11 cellular contexts compared by ENCODE assay signal in the genomic region with DNA sequence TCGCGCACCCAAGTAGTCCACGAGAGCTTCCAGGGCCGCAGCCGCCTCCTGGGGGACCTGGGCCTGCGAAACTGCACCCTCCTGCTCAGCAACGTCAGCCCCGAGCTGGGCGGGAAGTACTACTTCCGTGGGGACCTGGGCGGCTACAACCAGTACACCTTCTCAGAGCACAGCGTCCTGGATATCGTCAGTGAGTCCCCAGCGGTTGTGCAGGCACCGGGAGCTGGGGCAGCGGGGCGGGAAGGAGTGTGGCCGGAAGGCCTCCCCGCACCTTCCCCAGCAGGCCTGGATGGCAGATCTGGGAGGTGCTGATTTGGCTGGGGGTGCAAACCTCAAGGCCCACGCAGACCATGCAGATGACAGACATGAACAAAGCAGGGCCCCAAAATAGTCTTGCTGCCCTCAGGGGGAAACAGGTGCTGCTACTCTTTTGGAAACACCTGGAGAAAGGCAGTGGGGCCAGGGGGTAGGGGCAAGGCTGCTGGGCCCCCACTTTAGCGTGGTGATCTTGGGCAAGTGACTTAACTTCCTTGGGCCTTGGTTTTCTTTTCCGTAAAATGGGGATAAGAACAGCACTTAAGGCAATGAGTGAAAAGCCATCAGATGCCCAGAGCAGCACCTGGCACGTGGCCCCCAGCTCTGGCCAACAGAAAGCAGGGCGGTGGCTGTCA. TPM values are rescaled to one million over a fixed set of nuclear protein-coding genes. Genes with fewer than 3 reads are reported as not detected.
A peak's percentile ranks its signal among the peaks of the same experiment; 100 is the strongest.
DNase-seq lines count a peak whose midpoint lies in the region; ATAC-seq lines count a peak whose summit lies in the region.
"Had no signal": no experiment of that assay in that cellular context is flagged by ENCODE, and none has a peak within 500 bp of the region (broad histone marks: within the 10 kb centered on the region; RNA-seq: fewer than 3 reads in every experiment).

No MANE protein-coding gene starts in this region.

- H3K4me3 Mint-ChIP-seq in T-helper 2 cell treated with Interferon-gamma antibody and Interleukin-4, amounts not matched to agents 5 μg/mL and 100 μg/mL, for 36 hours: no peak overlapping the region
- H3K4me3 Mint-ChIP-seq in activated naive CD8-positive, alpha-beta T cell treated with anti-CD3 and anti-CD28 coated beads for 36 hours: no peak overlapping the region
- peak overlapping the region; percentile 21 to 34 for H3K4me3 Mint-ChIP-seq in stimulated activated naive CD8-positive, alpha-beta T cell treated with anti-CD3 and anti-CD28 coated beads, Interleukin-15, amount 100 ng/mL, for 72 hours
- H3K4me3 Mint-ChIP-seq: neural crest cell had no signal

- H3K27me3 Mint-ChIP-seq in T-helper 2 cell treated with Interferon-gamma antibody and Interleukin-4, amounts not matched to agents 5 μg/mL and 100 μg/mL, for 36 hours (ENCODE audit: low read depth): no peaks in the 10 kb centered on the region
- no peaks in the 10 kb centered on the region for H3K27me3 Mint-ChIP-seq in activated naive CD8-positive, alpha-beta T cell treated with anti-CD3 and anti-CD28 coated beads for 36 hours
- H3K27me3 Mint-ChIP-seq in stimulated activated naive CD8-positive, alpha-beta T cell treated with anti-CD3 and anti-CD28 coated beads, Interleukin-15, amount 100 ng/mL, for 72 hours: no peaks in the 10 kb centered on the region

- H3K36me3 Mint-ChIP-seq in T-helper 2 cell treated with Interferon-gamma antibody and Interleukin-4, amounts not matched to agents 5 μg/mL and 100 μg/mL, for 36 hours (ENCODE audit: low read depth): no peaks in the 10 kb centered on the region
- H3K36me3 Mint-ChIP-seq in activated naive CD8-positive, alpha-beta T cell treated with anti-CD3 and anti-CD28 coated beads for 36 hours: no peaks in the 10 kb centered on the region

- H3K9me3 Mint-ChIP-seq in T-helper 2 cell treated with Interferon-gamma antibody and Interleukin-4, amounts not matched to agents 5 μg/mL and 100 μg/mL, for 36 hours: no peaks in the 10 kb centered on the region
- no peaks in the 10 kb centered on the region for H3K9me3 Mint-ChIP-seq in activated naive CD8-positive, alpha-beta T cell treated with anti-CD3 and anti-CD28 coated beads for 36 hours
- H3K9me3 Mint-ChIP-seq in stimulated activated naive CD8-positive, alpha-beta T cell treated with anti-CD3 and anti-CD28 coated beads, Interleukin-15, amount 100 ng/mL, for 72 hours: no peaks in the 10 kb centered on the region
- H3K9me3 Mint-ChIP-seq: neural crest cell had no signal

- peak overlapping the region; percentile 23 for H3K27ac Mint-ChIP-seq in T-helper 2 cell treated with Interferon-gamma antibody and Interleukin-4, amounts not matched to agents 5 μg/mL and 100 μg/mL, for 36 hours
- H3K27ac Mint-ChIP-seq in activated naive CD8-positive, alpha-beta T cell treated with anti-CD3 and anti-CD28 coated beads for 36 hours: no peak overlapping the region
- H3K27ac Mint-ChIP-seq in stimulated activated naive CD8-positive, alpha-beta T cell treated with anti-CD3 and anti-CD28 coated beads, Interleukin-15, amount 100 ng/mL, for 72 hours: no peak overlapping the region

- DNase-seq in activated T-cell treated with anti-CD3 and anti-CD28 coated beads for 1 hour (ENCODE audit: low read depth) (peak; percentile 23), activated T-cell treated with anti-CD3 and anti-CD28 coated beads for 4 hours (no peak), cerebellar nuclear complex (lab: John Stamatoyannopoulos, UW) (no peak)
- DNase-seq in T-helper 2 cell treated with Interferon-gamma antibody and Interleukin-4, amounts not matched to agents 5 μg/mL and 100 μg/mL, for 36 hours (ENCODE audit: low spot score): peak; percentile 8
- peak; percentile 44 for DNase-seq in activated naive CD8-positive, alpha-beta T cell treated with anti-CD3 and anti-CD28 coated beads for 36 hours
- DNase-seq in stimulated activated naive CD8-positive, alpha-beta T cell treated with anti-CD3 and anti-CD28 coated beads, Interleukin-15, amount 100 ng/mL, for 72 hours: peak; percentile 37 to 57
- DNase-seq: NCI-H1092 treated with DMSO at 0.1 percent for 48 hours had no signal

- H3K4me1 Mint-ChIP-seq in T-helper 2 cell treated with Interferon-gamma antibody and Interleukin-4, amounts not matched to agents 5 μg/mL and 100 μg/mL, for 36 hours (ENCODE audit: low read depth): peaks cover 4% of the 10 kb centered on the region
- no peaks in the 10 kb centered on the region for H3K4me1 Mint-ChIP-seq in activated naive CD8-positive, alpha-beta T cell treated with anti-CD3 and anti-CD28 coated beads for 36 hours
- H3K4me1 Mint-ChIP-seq in stimulated activated naive CD8-positive, alpha-beta T cell treated with anti-CD3 and anti-CD28 coated beads, Interleukin-15, amount 100 ng/mL, for 72 hours: no peaks in the 10 kb centered on the region
- H3K4me1 Mint-ChIP-seq: neural crest cell had no signal

- peak; percentile 79 for ATAC-seq in stimulated activated naive CD8-positive, alpha-beta T cell treated with anti-CD3 and anti-CD28 coated beads, Interleukin-15, amount 100 ng/mL, for 72 hours
- ATAC-seq in HG03342 (IDR thresholded peaks at IDR 0.05; ENCODE audit: unreplicated experiment) (no peak), HG03139 (IDR thresholded peaks at IDR 0.05; ENCODE audit: unreplicated experiment) (no peak)

RNA-seq across cellular contexts. Expression of gene MAG, which starts 4.0 kb away (rescaled TPM):
- under 1 TPM; 0.20 to 0.29 TPM for total RNA-seq in activated naive CD8-positive, alpha-beta T cell treated with anti-CD3 and anti-CD28 coated beads for 36 hours
- total RNA-seq: hepatocyte, neural crest cell had no signal

RNA-seq across cellular contexts. Expression of gene HAMP, which starts 13.6 kb away (rescaled TPM):
- under 1 TPM; 0.32 to 0.37 TPM for total RNA-seq in activated naive CD8-positive, alpha-beta T cell treated with anti-CD3 and anti-CD28 coated beads for 36 hours

RNA-seq across cellular contexts. Expression of gene USF2, which starts 27.2 kb away (rescaled TPM):
- 100 to 1,000 TPM; 105 to 109 TPM for total RNA-seq in activated naive CD8-positive, alpha-beta T cell treated with anti-CD3 and anti-CD28 coated beads for 36 hours

RNA-seq across cellular contexts. Expression of gene CD22, which starts 33.1 kb away (rescaled TPM):
- total RNA-seq in activated naive CD8-positive, alpha-beta T cell treated with anti-CD3 and anti-CD28 coated beads for 36 hours: 1 to 10 TPM; 3.0 to 3.2 TPM
- total RNA-seq: neural crest cell had no signal

RNA-seq across cellular contexts. Expression of gene LSR, which starts 47.1 kb away (rescaled TPM):
- total RNA-seq in activated naive CD8-positive, alpha-beta T cell treated with anti-CD3 and anti-CD28 coated beads for 36 hours: 10 to 100 TPM; 40.6 to 43.9 TPM

Comparison
In these comparisons a context has a peak if more than half of its experiments do, and no peak if none do; other contexts are left out.
1. DNase-seq: peak in activated T-cell treated with anti-CD3 and anti-CD28 coated beads for 1 hour (single experiment), T-helper 2 cell treated with Interferon-gamma antibody and Interleukin-4, amounts not matched to agents 5 μg/mL and 100 μg/mL, for 36 hours (single experiment), activated naive CD8-positive, alpha-beta T cell treated with anti-CD3 and anti-CD28 coated beads for 36 hours (single experiment) and stimulated activated naive CD8-positive, alpha-beta T cell treated with anti-CD3 and anti-CD28 coated beads, Interleukin-15, amount 100 ng/mL, for 72 hours (2 of 2); none in activated T-cell treated with anti-CD3 and anti-CD28 coated beads for 4 hours (single experiment) and cerebellar nuclear complex (0 of 2).
2. H3K4me3 Mint-ChIP-seq: peak in stimulated activated naive CD8-positive, alpha-beta T cell treated with anti-CD3 and anti-CD28 coated beads, Interleukin-15, amount 100 ng/mL, for 72 hours (2 of 2); none in T-helper 2 cell treated with Interferon-gamma antibody and Interleukin-4, amounts not matched to agents 5 μg/mL and 100 μg/mL, for 36 hours (single experiment) and activated naive CD8-positive, alpha-beta T cell treated with anti-CD3 and anti-CD28 coated beads for 36 hours (single experiment).